1 cellular context compared by ENCODE assay signal in the genomic region with DNA sequence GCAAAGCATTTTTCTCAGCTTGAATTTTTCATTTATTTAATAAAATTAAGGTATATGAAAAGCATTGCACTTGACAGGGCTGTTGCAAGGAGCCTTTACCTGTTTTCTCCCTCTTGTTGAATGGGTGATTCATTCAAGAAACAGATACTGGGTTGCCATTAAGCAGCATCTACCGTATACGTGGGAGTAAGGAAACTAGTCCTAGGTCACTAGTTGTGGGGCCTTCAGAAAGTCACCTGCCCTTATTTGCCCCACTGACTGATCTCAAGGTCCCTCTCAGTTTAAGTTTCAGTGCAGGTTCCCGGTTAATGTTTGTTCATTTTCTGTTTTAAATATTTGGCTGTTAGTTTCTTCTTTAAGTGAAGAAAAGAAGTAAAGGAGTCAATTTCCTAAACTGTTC.
TF ChIP-seq lines count a peak whose summit lies in the region.

No MANE protein-coding gene starts in this region.

TF ChIP-seq in HepG2, 621 proteins besides CTCF, POLR2A, EP300 and RAD21 (continued from another document):
- TF ChIP-seq, protein P1, sequence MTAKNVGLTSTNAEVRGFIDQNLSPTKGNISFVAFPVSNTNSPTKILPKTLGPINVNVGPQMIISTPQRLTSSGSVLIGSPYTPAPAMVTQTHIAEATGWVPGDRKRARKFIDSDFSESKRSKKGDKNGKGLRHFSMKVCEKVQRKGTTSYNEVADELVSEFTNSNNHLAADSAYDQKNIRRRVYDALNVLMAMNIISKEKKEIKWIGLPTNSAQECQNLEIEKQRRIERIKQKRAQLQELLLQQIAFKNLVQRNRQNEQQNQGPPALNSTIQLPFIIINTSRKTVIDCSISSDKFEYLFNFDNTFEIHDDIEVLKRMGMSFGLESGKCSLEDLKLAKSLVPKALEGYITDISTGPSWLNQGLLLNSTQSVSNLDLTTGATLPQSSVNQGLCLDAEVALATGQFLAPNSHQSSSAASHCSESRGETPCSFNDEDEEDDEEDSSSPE (CRISPR knock-in tag; IDR thresholded peaks at IDR 0.05) = no peak
- TF ChIP-seq STAT6 (CRISPR knock-in tag; IDR thresholded peaks at IDR 0.05; ENCODE audit: borderline replicate concordance) = no peak
- no peak for TF ChIP-seq BHLHE40 (IDR thresholded peaks at IDR 0.05; ENCODE audit: low read length)
- TF ChIP-seq ZNF709 (CRISPR knock-in tag; IDR thresholded peaks at IDR 0.05) = no peak
- TF ChIP-seq CENPX (CRISPR knock-in tag; IDR thresholded peaks at IDR 0.05) = no peak
- no peak for TF ChIP-seq MATR3 (CRISPR knock-in tag; IDR thresholded peaks at IDR 0.05)
- TF ChIP-seq ZNF879 (CRISPR knock-in tag; IDR thresholded peaks at IDR 0.05) = no peak
- TF ChIP-seq ZBTB26 (CRISPR knock-in tag; IDR thresholded peaks at IDR 0.05; ENCODE audit: borderline replicate concordance) = no peak
- no peak for TF ChIP-seq NFE2L1 (CRISPR knock-in tag; IDR thresholded peaks at IDR 0.05; ENCODE audit: borderline replicate concordance)
- TF ChIP-seq KLF15 (CRISPR knock-in tag; IDR thresholded peaks at IDR 0.05; ENCODE audit: borderline replicate concordance) = no peak
